Comparison of ENCODE assay signal across 10 cellular contexts in the genomic region with DNA sequence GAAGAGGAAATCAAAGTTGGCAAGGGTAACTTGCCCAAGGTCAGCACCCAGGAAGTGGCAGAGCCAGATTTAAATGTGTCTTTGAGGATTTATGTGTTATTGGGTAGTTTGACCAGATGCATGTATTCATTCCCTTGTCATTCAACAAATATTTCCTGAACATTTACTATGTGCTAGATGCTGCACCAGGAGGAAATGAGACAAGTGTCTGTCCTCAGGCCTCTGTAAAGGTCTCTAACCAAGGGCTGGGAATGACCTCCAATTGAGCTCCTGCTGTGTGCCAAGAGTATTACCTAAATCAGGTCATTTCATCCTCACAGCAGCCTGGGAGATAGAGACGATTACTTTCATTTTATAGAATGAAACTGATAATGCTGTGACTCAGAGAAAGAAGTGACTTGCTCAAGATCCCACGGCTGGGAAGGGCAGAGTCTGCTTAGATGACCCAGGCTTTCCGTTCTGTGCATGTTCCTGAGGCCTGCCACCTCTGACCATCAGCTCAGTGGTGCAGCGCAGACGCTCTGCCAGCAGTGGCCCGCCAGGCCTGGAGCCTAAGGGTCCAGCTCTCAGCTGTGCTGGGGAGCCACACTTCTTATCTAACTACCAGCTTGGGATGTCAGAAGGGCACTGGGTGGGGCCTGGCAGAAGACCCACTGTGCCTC. TPM values are rescaled to one million over a fixed set of nuclear protein-coding genes. Genes with fewer than 3 reads are reported as not detected.
DNase-seq lines count a peak whose midpoint lies in the region; ATAC-seq, FAIRE-seq and TF ChIP-seq lines count a peak whose summit lies in the region.
"Had no signal": no experiment of that assay in that cellular context is flagged by ENCODE, and none has a peak within 500 bp of the region (broad histone marks: within the 10 kb centered on the region; RNA-seq: fewer than 3 reads in every experiment).

No MANE protein-coding gene starts in this region.

- no peak overlapping the region for H3K4ac ChIP-seq in H9 (ENCODE audit: low read depth, low read length)

- no peak overlapping the region for H3K27ac Mint-ChIP-seq in H9
- no peak overlapping the region for H3K27ac Mint-ChIP-seq in activated T-helper 2 cell treated with anti-CD3 and anti-CD28 coated beads, Interferon-gamma antibody, Interleukin-2, Interleukin-4, amounts not matched to agents 10 μg/mL and 5 μg/mL and 100 μg/mL, durations not matched to agents 14 hours and 24 hours and 36 hours

- no CpG with 5 or more reads among the region's 6 CpGs for WGBS in H9 (ENCODE audit: extremely low coverage, insufficient read length, low lambda C conversion rate)

- H3K4me3 Mint-ChIP-seq in H9: no peak overlapping the region
- H3K4me3 Mint-ChIP-seq in activated T-helper 2 cell treated with anti-CD3 and anti-CD28 coated beads, Interferon-gamma antibody, Interleukin-2, Interleukin-4, amounts not matched to agents 10 μg/mL and 5 μg/mL and 100 μg/mL, durations not matched to agents 14 hours and 24 hours and 36 hours (ENCODE audit: low read depth): no peak overlapping the region

- H3K4me1 Mint-ChIP-seq in H9: peaks cover 6 to 10% of the 10 kb centered on the region in 2 experiments
- peaks cover 34% of the 10 kb centered on the region for H3K4me1 Mint-ChIP-seq in activated T-helper 2 cell treated with anti-CD3 and anti-CD28 coated beads, Interferon-gamma antibody, Interleukin-2, Interleukin-4, amounts not matched to agents 10 μg/mL and 5 μg/mL and 100 μg/mL, durations not matched to agents 14 hours and 24 hours and 36 hours (ENCODE audit: low read depth)

- no peak overlapping the region for H2AFZ ChIP-seq in H9 (ENCODE audit: low read length)

- peaks cover 32% of the 10 kb centered on the region for H3K27me3 Mint-ChIP-seq in H9 (ENCODE audit: low read depth)
- no peaks in the 10 kb centered on the region for H3K27me3 Mint-ChIP-seq in activated T-helper 2 cell treated with anti-CD3 and anti-CD28 coated beads, Interferon-gamma antibody, Interleukin-2, Interleukin-4, amounts not matched to agents 10 μg/mL and 5 μg/mL and 100 μg/mL, durations not matched to agents 14 hours and 24 hours and 36 hours (ENCODE audit: low read depth)

- DNase-seq in H9 (peak; percentile 20), left lobe of liver (ENCODE audit: low spot score) (no peak), D721Med (ENCODE audit: insufficient read length, low spot score) (no peak), DMS53 treated with DMSO at 0.1 percent for 48 hours (lab: John Stamatoyannopoulos, UW; ENCODE audit: unreplicated experiment) (no peak), NCI-H446 (lab: John Stamatoyannopoulos, UW) (no peak)
- DNase-seq in activated T-cell treated with anti-CD3 and anti-CD28 coated beads, Interleukin-2, amount 50 U/mL, for 48 hours: peak; percentile 44 to 61
- no peak for DNase-seq in activated T-helper 2 cell treated with anti-CD3 and anti-CD28 coated beads, Interferon-gamma antibody, Interleukin-2, Interleukin-4, amounts not matched to agents 10 μg/mL and 5 μg/mL and 100 μg/mL, durations not matched to agents 14 hours and 24 hours and 36 hours (ENCODE audit: low spot score)
- DNase-seq: NCI-H1105 had no signal

- H3K79me2 ChIP-seq in H9 (ENCODE audit: insufficient read depth, low read length): no peaks in the 10 kb centered on the region

- no peak overlapping the region for H3T11ph ChIP-seq in H9 (ENCODE audit: low read length)

- no peak overlapping the region for H3K4me2 ChIP-seq in H9 (ENCODE audit: insufficient read depth, insufficient read length, low read length)

- no peaks in the 10 kb centered on the region for H3K9me3 ChIP-seq in H9 (ENCODE audit: control insufficient read depth, low read depth, low read length)
- H3K9me3 ChIP-seq: left lung had no signal

- H3K27ac ChIP-seq in C4-2B: peak overlapping the region; percentile 44
- no peak overlapping the region for H3K27ac ChIP-seq in H9 (ENCODE audit: insufficient read length, low read depth, low read length)
- H3K27ac ChIP-seq: left lung had no signal

- H2BK20ac ChIP-seq in H9 (ENCODE audit: low read depth, low read length, poor library complexity, severe bottlenecking): no peak overlapping the region

- no peaks in the 10 kb centered on the region for H3K9me3 Mint-ChIP-seq in H9
- no peaks in the 10 kb centered on the region for H3K9me3 Mint-ChIP-seq in activated T-helper 2 cell treated with anti-CD3 and anti-CD28 coated beads, Interferon-gamma antibody, Interleukin-2, Interleukin-4, amounts not matched to agents 10 μg/mL and 5 μg/mL and 100 μg/mL, durations not matched to agents 14 hours and 24 hours and 36 hours

- no peak overlapping the region for H2BK12ac ChIP-seq in H9 (ENCODE audit: insufficient read length, low read depth, low read length)

- no peak overlapping the region for H4K91ac ChIP-seq in H9 (ENCODE audit: insufficient read length, low read depth, low read length)

- H3K18ac ChIP-seq in H9 (ENCODE audit: insufficient read length, low read depth, low read length): no peak overlapping the region

- H3K9ac ChIP-seq in H9 (ENCODE audit: extremely low read depth, insufficient read length, low read length): no peak overlapping the region

- no peak overlapping the region for H3K56ac ChIP-seq in H9 (ENCODE audit: insufficient read length, low read depth, low read length)

- no peak overlapping the region for H4K5ac ChIP-seq in H9 (ENCODE audit: insufficient read length, low read depth, low read length)

- no peaks in the 10 kb centered on the region for H3K23me2 ChIP-seq in H9 (ENCODE audit: insufficient read length, low read depth, low read length, poor library complexity, severe bottlenecking)

- H3K36me3 Mint-ChIP-seq in H9 (ENCODE audit: insufficient read depth in 1 of 3, low read depth in 3 of 3): no peaks in the 10 kb centered on the region
- H3K36me3 Mint-ChIP-seq in activated T-helper 2 cell treated with anti-CD3 and anti-CD28 coated beads, Interferon-gamma antibody, Interleukin-2, Interleukin-4, amounts not matched to agents 10 μg/mL and 5 μg/mL and 100 μg/mL, durations not matched to agents 14 hours and 24 hours and 36 hours (ENCODE audit: low read depth): no peaks in the 10 kb centered on the region

- H3K27me3 ChIP-seq in H9 (ENCODE audit: insufficient read depth, low read length): no peaks in the 10 kb centered on the region; the same call in 1 of the 2 replicates

- intact Hi-C loops in activated T-helper 2 cell treated with anti-CD3 and anti-CD28 coated beads, Interferon-gamma antibody, Interleukin-2, Interleukin-4, amounts not matched to agents 10 μg/mL and 5 μg/mL and 100 μg/mL, durations not matched to agents 14 hours and 24 hours and 36 hours (cut with micrococcal nuclease): loop anchor here (5.0 kb wide), 1 partner anchor 262 kb away; no protein-coding TSS in a partner anchor

- H2BK120ac ChIP-seq in H9 (ENCODE audit: low read depth, low read length, poor library complexity, severe bottlenecking): no peak overlapping the region

- H4K8ac ChIP-seq in H9 (replicated peaks; ENCODE audit: insufficient read length, low read depth, low read length): no peak overlapping the region

- no peaks in the 10 kb centered on the region for H4K20me1 ChIP-seq in H9 (ENCODE audit: control insufficient read depth, insufficient read depth, insufficient read length)

- no peak for TF ChIP-seq CTCF in C4-2B (conservative IDR thresholded peaks at IDR 0.05)
- no peak for TF ChIP-seq CTCF in H9 (conservative IDR thresholded peaks at IDR 0.05)
- no peak for TF ChIP-seq CTCF in D721Med (IDR thresholded peaks at IDR 0.05; ENCODE audit: insufficient read depth, missing control alignments)

- H3K14ac ChIP-seq in H9 (ENCODE audit: insufficient read depth, low read length): no peak overlapping the region

- no peak for FAIRE-seq in D721Med (lab: Jason Lieb, UNC)

- no peak overlapping the region for H2BK5ac ChIP-seq in H9 (ENCODE audit: insufficient read length, low read length)

- H2BK15ac ChIP-seq in H9 (ENCODE audit: low read depth, low read length): no peak overlapping the region

- peak; percentile 46 for ATAC-seq in left lobe of liver
- ATAC-seq: left lung had no signal

- H3K23ac ChIP-seq in H9 (ENCODE audit: insufficient read length, low read depth, low read length): no peak overlapping the region

- H2AK5ac ChIP-seq in H9 (ENCODE audit: insufficient read length, low read length): no peak overlapping the region

- no peaks in the 10 kb centered on the region for H3K4me1 ChIP-seq in H9 (ENCODE audit: insufficient read depth, low read length)

- no peaks in the 10 kb centered on the region for H3K79me1 ChIP-seq in H9 (ENCODE audit: insufficient read depth, low read depth, low read length, poor library complexity, severe bottlenecking)

RNA-seq across cellular contexts. Expression of gene TTC22, which starts 3.5 kb away (rescaled TPM):
- total RNA-seq in H9 (2021) (0.55 and 0.59 TPM in 2 replicates), left lobe of liver (4.4 TPM)
- 0.76 and 1.3 TPM in 2 replicates for total RNA-seq in activated T-helper 2 cell treated with anti-CD3 and anti-CD28 coated beads, Interferon-gamma antibody, Interleukin-2, Interleukin-4, amounts not matched to agents 10 μg/mL and 5 μg/mL and 100 μg/mL, durations not matched to agents 14 hours and 24 hours and 36 hours

RNA-seq across cellular contexts. Expression of gene PARS2, which starts 40.3 kb away (rescaled TPM):
- total RNA-seq in H9 (2021): 10.2 and 10.6 TPM in 2 replicates
- 4.3 TPM for total RNA-seq in left lobe of liver
- total RNA-seq in activated T-helper 2 cell treated with anti-CD3 and anti-CD28 coated beads, Interferon-gamma antibody, Interleukin-2, Interleukin-4, amounts not matched to agents 10 μg/mL and 5 μg/mL and 100 μg/mL, durations not matched to agents 14 hours and 24 hours and 36 hours: 6.1 and 6.4 TPM in 2 replicates

Comparison
In these comparisons a context has a peak if more than half of its experiments do, and no peak if none do; other contexts are left out.
1. DNase-seq: peak in H9 (single experiment) and activated T-cell treated with anti-CD3 and anti-CD28 coated beads, Interleukin-2, amount 50 U/mL, for 48 hours (2 of 2); none in left lobe of liver (single experiment), D721Med (single experiment), DMS53 treated with DMSO at 0.1 percent for 48 hours (single experiment), NCI-H446 (0 of 2) and activated T-helper 2 cell treated with anti-CD3 and anti-CD28 coated beads, Interferon-gamma antibody, Interleukin-2, Interleukin-4, amounts not matched to agents 10 μg/mL and 5 μg/mL and 100 μg/mL, durations not matched to agents 14 hours and 24 hours and 36 hours (single experiment).